ENCODE assay signal across 9 cellular contexts in genomic region chr3:14574183-14574582, GRCh38. TPM values are rescaled to one million over a fixed set of nuclear protein-coding genes. Genes with fewer than 3 reads are reported as not detected.
"Had no signal": no experiment of that assay in that cellular context is flagged by ENCODE, and none has a peak within 500 bp of the region (broad histone marks: within the 10 kb centered on the region; RNA-seq: fewer than 3 reads in every experiment).

No MANE protein-coding gene starts in this region.

- FAIRE-seq: H54, HTR-8/SVneo, K562 had no signal

- H3K27ac Mint-ChIP-seq: H9 had no signal

- DNase-seq: GOT3, H9, HCEC 1CT, IMR-90, KG1 had no signal

- ATAC-seq: K562 had no signal

- H3K4me3 Mint-ChIP-seq: H9 had no signal

- H3K4me3 ChIP-seq: K562 had no signal

RNA-seq across cellular contexts. Expression of gene GRIP2, which starts 34.0 kb away (rescaled TPM):
- total RNA-seq: HT-29, IMR-90, K562 had no signal
